In the genomic region with DNA sequence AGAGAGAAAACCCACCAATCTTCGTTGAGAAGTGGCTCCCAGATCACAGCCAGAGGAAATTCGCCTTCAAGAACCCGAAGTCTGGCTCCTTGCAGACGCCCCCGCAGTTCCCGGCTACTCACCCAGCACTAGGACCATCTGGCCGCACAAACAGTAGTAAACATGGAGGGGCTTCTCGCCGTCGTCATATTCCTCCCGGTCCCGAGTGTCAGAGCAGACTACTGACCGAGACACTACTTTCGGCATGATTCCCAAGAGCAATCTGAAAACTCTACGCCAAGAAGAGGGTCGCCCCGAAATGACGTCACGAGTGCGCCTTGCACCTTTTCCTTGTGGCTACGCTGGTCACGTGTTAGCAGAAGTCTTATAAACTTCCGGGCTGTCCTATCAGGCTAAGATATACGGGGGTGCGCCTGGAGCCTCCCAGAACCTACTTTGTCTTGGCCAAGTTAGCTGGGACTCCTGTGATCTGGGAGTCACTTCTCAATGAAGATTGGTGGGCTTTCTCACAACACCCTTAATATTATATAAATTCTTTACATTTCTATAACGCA, we compare ENCODE assay signal across 8 cellular contexts. TPM values are rescaled to one million over a fixed set of nuclear protein-coding genes. Genes with fewer than 3 reads are reported as not detected.
DNase-seq lines count a peak whose midpoint lies in the region; ATAC-seq and TF ChIP-seq lines count a peak whose summit lies in the region.

STEEP1 (minus strand) TSS at position 300 of the 554 bp plus-strand sequence; CDS start at position 246, 54 bp downstream.

- H3K27me3 ChIP-seq in esophagus (ENCODE audit: control insufficient read depth in 1 of 2, insufficient read depth in 2 of 2, low read length in 2 of 2) = no peaks in the 10 kb centered on the region
- H3K27me3 ChIP-seq in mucosa of stomach (ENCODE audit: control insufficient read depth, insufficient read depth, low read length) = no peaks in the 10 kb centered on the region

- peak within 1 kb of the TSS; percentile 83 for H3K9ac ChIP-seq in mucosa of stomach (ENCODE audit: low read length)

- peak; percentile 84 for ATAC-seq in GM21717 (IDR thresholded peaks at IDR 0.05; ENCODE audit: unreplicated experiment)

- H3K4me1 ChIP-seq in esophagus (ENCODE audit: control insufficient read depth in 2 of 2, insufficient read depth in 2 of 2, low read length in 1 of 2) (no peaks in the 10 kb centered on the region), mucosa of stomach (ENCODE audit: control insufficient read depth, insufficient read depth, low read length) (no peaks in the 10 kb centered on the region)

- DNase-seq in DMS 273 treated with DMSO at 0.1 percent for 48 hours (lab: John Stamatoyannopoulos, UW) (peak; percentile 94), KG1 (lab: John Stamatoyannopoulos, UW) (peak; percentile 85)
- DNase-seq in activated T-cell treated with anti-CD3 and anti-CD28 coated beads, Interleukin-2, amount 50 U/mL, for 1 hour = peak; percentile 81
- peak; percentile 91 for DNase-seq in stimulated activated CD8-positive, alpha-beta memory T cell treated with anti-CD3 and anti-CD28 coated beads, Interleukin-4, amount 100 ng/mL, for 48 hours

- no peaks in the 10 kb centered on the region for H3K9me3 ChIP-seq in esophagus (ENCODE audit: control insufficient read depth in 2 of 2, insufficient read depth in 1 of 2, low read depth in 1 of 2, low read length in 1 of 2)
- H3K9me3 ChIP-seq in mucosa of stomach (ENCODE audit: control insufficient read depth, low read length) = no peaks in the 10 kb centered on the region

- H3K36me3 ChIP-seq in esophagus (ENCODE audit: control insufficient read depth in 2 of 2, insufficient read depth in 2 of 2, low read length in 1 of 2) (no peaks in the 10 kb centered on the region), mucosa of stomach (ENCODE audit: control insufficient read depth, insufficient read depth, low read length) (no peaks in the 10 kb centered on the region)

- WGBS in esophagus, 2 donors = 1 to 29% methylated on average over 26 of the region's 26 CpGs

- peak within 1 kb of the TSS; percentile 59 to 69 for H3K4me3 ChIP-seq in esophagus (ENCODE audit: low read depth in 1 of 2, low read length in 2 of 2)
- peak within 1 kb of the TSS; percentile 31 for H3K4me3 ChIP-seq in mucosa of stomach (ENCODE audit: low read length)

- peak within 1 kb of the TSS; percentile 15 to 71 for H3K27ac ChIP-seq in esophagus (ENCODE audit: low read depth in 2 of 2, low read length in 1 of 2)

TF ChIP-seq in PFSK-1, 5 proteins besides CTCF, POLR2A, EP300 and RAD21:
- TF ChIP-seq TAF1 (IDR thresholded peaks at IDR 0.05; ENCODE audit: borderline replicate concordance, insufficient read depth, low read length) (0 out of 2 replicates have a peak, but pooled peaks have one; percentile 38), SIN3A (IDR thresholded peaks at IDR 0.05; ENCODE audit: borderline replicate concordance, insufficient read depth, low read length) (peak; percentile 76; the same call in 1 of the 2 replicates), FOXP2 (optimal IDR thresholded peaks at IDR 0.05; ENCODE audit: borderline replicate concordance, extremely low read depth, extremely low read length, insufficient read depth) (no peak), REST (IDR thresholded peaks at IDR 0.05; ENCODE audit: insufficient read depth in 1 of 2, low read depth in 2 of 2, low read length in 2 of 2) (no peak), POLR2AphosphoS5 (IDR thresholded peaks at IDR 0.05; ENCODE audit: low read depth, low read length) (0 out of 2 replicates have a peak, but pooled peaks have one; percentile 62)

RNA-seq across cellular contexts. Expression of gene STEEP1, which starts in this region (rescaled TPM):
- 15.0 TPM for polyA plus RNA-seq in PFSK-1 (2012; ENCODE audit: insufficient read length, low read depth)
- 10 to 100 TPM in 1 of 2 donors, 1 to 10 TPM in 1; 6.9 to 15.9 TPM for polyA plus RNA-seq in esophagus

Comparison
In these comparisons a context has a peak if more than half of its experiments do, and no peak if none do; other contexts are left out.
1. Peak in every context shown above with its lines: DNase-seq, ATAC-seq, H3K4me3 ChIP-seq and H3K27ac ChIP-seq.